In genomic region chr2:105775809-105776559, GRCh38 we compare ENCODE assay signal across 7 cellular contexts. TPM values are rescaled to one million over a fixed set of nuclear protein-coding genes. Genes with fewer than 3 reads are reported as not detected.
DNase-seq lines count a peak whose midpoint lies in the region; ATAC-seq and TF ChIP-seq lines count a peak whose summit lies in the region.

No MANE protein-coding gene starts in this region.

- H3K27ac ChIP-seq in psoas muscle: peak overlapping the region; percentile 61
- no peak overlapping the region for H3K27ac ChIP-seq in colonic mucosa

- H3K36me3 ChIP-seq in psoas muscle (ENCODE audit: insufficient read depth in 1 of 2, low read depth in 1 of 2): no peaks in the 10 kb centered on the region
- no peaks in the 10 kb centered on the region for H3K36me3 ChIP-seq in colonic mucosa

- H3K9me3 ChIP-seq in psoas muscle: no peaks in the 10 kb centered on the region
- no peaks in the 10 kb centered on the region for H3K9me3 ChIP-seq in colonic mucosa

- intact Hi-C loops in activated CD4-positive, alpha-beta memory T cell treated with anti-CD3 and anti-CD28 coated beads for 36 hours (cut with micrococcal nuclease): loop anchor here (2.0 kb wide), 1 partner anchor 27 kb away; no protein-coding TSS in a partner anchor
- intact Hi-C loops in psoas muscle (cut with DNase I): no loop called here
- intact Hi-C loops in colonic mucosa (cut with DNase I): no loop called here
- intact Hi-C loops in left colon (cut with DNase I, micrococcal nuclease): no loop called here

- peak; percentile 56 for DNase-seq in activated CD4-positive, alpha-beta memory T cell treated with anti-CD3 and anti-CD28 coated beads for 36 hours
- no peak for DNase-seq in psoas muscle
- DNase-seq in colonic mucosa: no peak
- DNase-seq in left colon: no peak
- no peak for DNase-seq in NCI-H2227 treated with DMSO at 0.1 percent for 48 hours (lab: John Stamatoyannopoulos, UW)

- H3K9me3 Mint-ChIP-seq in activated CD4-positive, alpha-beta memory T cell treated with anti-CD3 and anti-CD28 coated beads for 36 hours: no peaks in the 10 kb centered on the region

- H3K4me3 Mint-ChIP-seq in activated CD4-positive, alpha-beta memory T cell treated with anti-CD3 and anti-CD28 coated beads for 36 hours: peak overlapping the region; percentile 24

- H3K4me3 ChIP-seq in psoas muscle: no peak overlapping the region
- H3K4me3 ChIP-seq in colonic mucosa: no peak overlapping the region

- peaks cover 90% of the 10 kb centered on the region for H3K4me1 Mint-ChIP-seq in activated CD4-positive, alpha-beta memory T cell treated with anti-CD3 and anti-CD28 coated beads for 36 hours (ENCODE audit: low read depth)

- TF ChIP-seq CTCF in psoas muscle (IDR thresholded peaks at IDR 0.05) (no peak), colonic mucosa (IDR thresholded peaks at IDR 0.05) (no peak)

- POLR2A ChIA-PET in activated CD4-positive, alpha-beta memory T cell treated with anti-CD3 and anti-CD28 coated beads for 36 hours (lab: Charles Lee): interaction anchor here (0.9 to 3.0 kb wide), 4 partner anchors 10 to 29 kb away, joined by 3 to 15 read pairs (median 5); no protein-coding TSS in a partner anchor

- ATAC-seq in GM19023 (IDR thresholded peaks at IDR 0.05; ENCODE audit: unreplicated experiment) (peak; percentile 37), HG02759 (IDR thresholded peaks at IDR 0.05; ENCODE audit: unreplicated experiment) (peak; percentile 66), psoas muscle (no peak), left colon (no peak)

- peak overlapping the region; percentile 77 for H3K27ac Mint-ChIP-seq in activated CD4-positive, alpha-beta memory T cell treated with anti-CD3 and anti-CD28 coated beads for 36 hours

- no peak overlapping the region for H3K9ac ChIP-seq in colonic mucosa (ENCODE audit: low read depth in 2 of 2, low read length in 2 of 2)

- H3K36me3 Mint-ChIP-seq in activated CD4-positive, alpha-beta memory T cell treated with anti-CD3 and anti-CD28 coated beads for 36 hours: peaks cover 23% of the 10 kb centered on the region

- H3K27me3 ChIP-seq in psoas muscle (ENCODE audit: insufficient read depth in 3 of 3, low read length in 2 of 3) (no peaks in the 10 kb centered on the region), colonic mucosa (no peaks in the 10 kb centered on the region)

- H3K4me1 ChIP-seq in psoas muscle: peaks cover 76% of the 10 kb centered on the region
- no peaks in the 10 kb centered on the region for H3K4me1 ChIP-seq in colonic mucosa

- H3K27me3 Mint-ChIP-seq in activated CD4-positive, alpha-beta memory T cell treated with anti-CD3 and anti-CD28 coated beads for 36 hours: no peaks in the 10 kb centered on the region

- CTCF ChIA-PET in activated CD4-positive, alpha-beta memory T cell treated with anti-CD3 and anti-CD28 coated beads for 36 hours (lab: Charles Lee): interaction anchor here (0.8 to 1.3 kb wide), 5 partner anchors 11 to 98 kb away, joined by 3 to 4 read pairs (median 3); no protein-coding TSS in a partner anchor

- WGBS in psoas muscle, 3 donors: 66 to 78% (median 75%) methylated on average over 11 of the region's 11 CpGs

RNA-seq across cellular contexts. Expression of gene NCK2, which starts 31.3 kb away (rescaled TPM):
- total RNA-seq in activated CD4-positive, alpha-beta memory T cell treated with anti-CD3 and anti-CD28 coated beads for 36 hours: 10 to 100 TPM; 81.8 to 85.8 TPM
- total RNA-seq in psoas muscle (10 to 100 TPM; 33.9 to 53.1 (median 41.1) TPM), colonic mucosa (10 to 100 TPM; 51.3 to 67.5 TPM), left colon (10 to 100 TPM; 51.8 to 76.6 TPM)
- polyA plus RNA-seq in psoas muscle: 100 to 1,000 TPM in 1 of 3 donors, 10 to 100 TPM in 2; 26.5 to 111 (median 39.6) TPM

Comparison
In these comparisons a context has a peak if more than half of its experiments do, and no peak if none do; other contexts are left out.
1. ATAC-seq: peak in GM19023 (single experiment) and HG02759 (single experiment); none in psoas muscle (0 of 4) and left colon (single experiment).